Comparison of ENCODE assay signal across 8 cellular contexts in the genomic region with DNA sequence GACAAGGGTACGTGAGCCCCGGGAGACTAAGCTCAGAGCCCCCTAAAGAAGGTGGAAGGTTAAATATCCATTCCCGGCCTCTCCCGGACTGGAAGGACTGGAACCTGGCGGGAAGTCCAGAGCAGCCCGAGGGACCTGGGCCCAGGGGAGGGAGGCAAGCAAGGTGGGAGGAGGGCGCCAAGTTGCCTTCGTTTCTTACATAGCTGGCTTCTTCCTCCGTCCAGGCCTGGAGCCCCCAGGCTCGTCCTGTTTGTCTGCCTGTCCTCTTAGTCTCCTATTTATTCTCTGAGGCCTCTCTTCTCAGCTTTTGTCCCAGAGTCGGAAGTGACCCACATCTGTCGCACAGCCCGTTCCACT. TPM values are rescaled to one million over a fixed set of nuclear protein-coding genes. Genes with fewer than 3 reads are reported as not detected.
DNase-seq lines count a peak whose midpoint lies in the region; ATAC-seq and TF ChIP-seq lines count a peak whose summit lies in the region.

No MANE protein-coding gene starts in this region.

- H3K9me3 Mint-ChIP-seq in activated CD8-positive, alpha-beta T cell treated with anti-CD3 and anti-CD28 coated beads for 36 hours: no peaks in the 10 kb centered on the region

- peak overlapping the region; percentile 95 for H3K27ac Mint-ChIP-seq in activated CD8-positive, alpha-beta T cell treated with anti-CD3 and anti-CD28 coated beads for 36 hours

- POLR2A ChIA-PET in activated CD8-positive, alpha-beta T cell treated with anti-CD3 and anti-CD28 coated beads for 36 hours (lab: Charles Lee): interaction anchor here (0.6 to 9.0 kb wide), 22 partner anchors 9 to 774 kb away, joined by 3 to 80 read pairs (median 4); a partner anchor contains a TSS

- peaks cover 0 to 26% (median 14%) of the 10 kb centered on the region in 12 donors for H3K4me1 ChIP-seq in heart left ventricle
- peaks cover 0 to 31% (median 8%) of the 10 kb centered on the region in 3 donors for H3K4me1 ChIP-seq in gastroesophageal sphincter
- H3K4me1 ChIP-seq in skeletal muscle satellite cell (ENCODE audit: control insufficient read depth, insufficient read depth, low read length): peaks cover 16% of the 10 kb centered on the region

- H3K4me2 ChIP-seq in skeletal muscle satellite cell (ENCODE audit: low read length): peak overlapping the region; percentile 100

- peak overlapping the region; percentile 88 for H3K9ac ChIP-seq in skeletal muscle satellite cell (ENCODE audit: low read depth, low read length)

- TF ChIP-seq POLR2A in heart left ventricle (IDR thresholded peaks at IDR 0.05): no peak
- no peak for TF ChIP-seq POLR2A in gastroesophageal sphincter (IDR thresholded peaks at IDR 0.05)

- peak overlapping the region; percentile 73 to 94 (median 80) for H3K4me3 ChIP-seq in heart left ventricle
- H3K4me3 ChIP-seq in gastroesophageal sphincter: peak overlapping the region; percentile 59 to 94
- peak overlapping the region; percentile 98 for H3K4me3 ChIP-seq in skeletal muscle satellite cell (ENCODE audit: low read length)

- TF ChIP-seq EP300 in gastroesophageal sphincter (IDR thresholded peaks at IDR 0.05): no peak

- peak overlapping the region; percentile 93 for H3K4me3 Mint-ChIP-seq in activated CD8-positive, alpha-beta T cell treated with anti-CD3 and anti-CD28 coated beads for 36 hours

- TF ChIP-seq CTCF in heart left ventricle (IDR thresholded peaks at IDR 0.05): no peak
- TF ChIP-seq CTCF in activated CD8-positive, alpha-beta T cell treated with anti-CD3 and anti-CD28 coated beads for 36 hours (IDR thresholded peaks at IDR 0.05): no peak
- TF ChIP-seq CTCF in gastroesophageal sphincter (IDR thresholded peaks at IDR 0.05): no peak
- no peak for TF ChIP-seq CTCF in GM10266 (IDR thresholded peaks at IDR 0.05; ENCODE audit: control insufficient read depth, insufficient read depth, low read depth, missing control alignments)

- ATAC-seq in heart left ventricle (peak in 2 of 4 donors; percentile 1), left cardiac atrium (no peak), gastroesophageal sphincter (no peak)
- no peak for ATAC-seq in activated CD8-positive, alpha-beta T cell treated with anti-CD3 and anti-CD28 coated beads for 36 hours

- CTCF ChIA-PET in activated CD8-positive, alpha-beta T cell treated with anti-CD3 and anti-CD28 coated beads for 36 hours (lab: Charles Lee): interaction anchor here (1.1 to 11.2 kb wide), 9 partner anchors 8 to 124 kb away, joined by 3 to 345 read pairs (median 5); a partner anchor contains a TSS

- peak overlapping the region; percentile 77 to 96 (median 94) for H3K27ac ChIP-seq in heart left ventricle
- H3K27ac ChIP-seq in gastroesophageal sphincter: peak overlapping the region; percentile 62 to 97 (median 94)

- peaks cover 0 to 20% (median 0%) of the 10 kb centered on the region in 9 donors for H3K36me3 ChIP-seq in heart left ventricle
- H3K36me3 ChIP-seq in gastroesophageal sphincter: peaks cover 0 to 23% of the 10 kb centered on the region in 2 donors
- H3K36me3 ChIP-seq in skeletal muscle satellite cell (ENCODE audit: insufficient read depth, low read length): peaks cover 6% of the 10 kb centered on the region

- H3K36me3 Mint-ChIP-seq in activated CD8-positive, alpha-beta T cell treated with anti-CD3 and anti-CD28 coated beads for 36 hours (ENCODE audit: low read depth): peaks cover 34% of the 10 kb centered on the region

- WGBS in heart left ventricle, 4 donors: 26 to 43% (median 35%) methylated on average over 13 of the region's 13 CpGs
- WGBS in gastroesophageal sphincter (ENCODE audit: low coverage in 1 of 2), 2 donors: 25% methylated on average over 9 of the region's 13 CpGs; no CpG with 5 or more reads in 1 of the 2 donors

- H3K4me1 Mint-ChIP-seq in activated CD8-positive, alpha-beta T cell treated with anti-CD3 and anti-CD28 coated beads for 36 hours (ENCODE audit: low read depth): peaks cover 24% of the 10 kb centered on the region

- H3K27me3 Mint-ChIP-seq in activated CD8-positive, alpha-beta T cell treated with anti-CD3 and anti-CD28 coated beads for 36 hours: no peaks in the 10 kb centered on the region

- H3K27me3 ChIP-seq in heart left ventricle (no peaks in the 10 kb centered on the region), gastroesophageal sphincter (no peaks in the 10 kb centered on the region), skeletal muscle satellite cell (ENCODE audit: control insufficient read depth, insufficient read depth, low read length) (no peaks in the 10 kb centered on the region)

- intact Hi-C loops in heart left ventricle (cut with DNase I): loop anchor here in 8 of 10 donors (5.0 to 10.0 kb wide), 5 partner anchors 38 to 118 kb away; a partner anchor contains a TSS
- intact Hi-C loops in left cardiac atrium (cut with DNase I): loop anchor here in 1 of 2 donors (5.0 kb wide), 1 partner anchor 38 kb away; no protein-coding TSS in a partner anchor
- intact Hi-C loops in activated CD8-positive, alpha-beta T cell treated with anti-CD3 and anti-CD28 coated beads for 36 hours (cut with micrococcal nuclease): loop anchor here (5.0 kb wide), 1 partner anchor 83 kb away; no protein-coding TSS in a partner anchor

- H3K9me3 ChIP-seq in heart left ventricle: no peaks in the 10 kb centered on the region
- H3K9me3 ChIP-seq in gastroesophageal sphincter: no peaks in the 10 kb centered on the region
- no peaks in the 10 kb centered on the region for H3K9me3 ChIP-seq in skeletal muscle satellite cell (replicated peaks; ENCODE audit: low read length)

- DNase-seq in heart left ventricle (no peak), left cardiac atrium (no peak), NCI-H446 (lab: John Stamatoyannopoulos, UW) (no peak), GM10266 (ENCODE audit: extremely low spot score) (no peak), DMS114 treated with DMSO at 0.1 percent for 48 hours (lab: John Stamatoyannopoulos, UW; ENCODE audit: unreplicated experiment) (no peak)
- DNase-seq in activated CD8-positive, alpha-beta T cell treated with anti-CD3 and anti-CD28 coated beads for 36 hours: peak; percentile 34

RNA-seq across cellular contexts. Expression of a gene that starts 0.7 kb away (rescaled TPM):
- total RNA-seq in heart left ventricle: 10 to 100 TPM in 2 of 9 donors, 1 to 10 TPM in 7; 2.1 to 14.6 (median 3.9) TPM
- polyA plus RNA-seq in heart left ventricle: 1 to 10 TPM; 1.5 to 5.4 TPM
- total RNA-seq in left cardiac atrium: 10 to 100 TPM; 11.5 to 13.0 TPM
- total RNA-seq in activated CD8-positive, alpha-beta T cell treated with anti-CD3 and anti-CD28 coated beads for 36 hours: 10 to 100 TPM; 90.3 to 93.1 TPM
- 10 to 100 TPM in 3 of 4 donors, 1 to 10 TPM in 1; 9.2 to 14.9 (median 11.6) TPM for total RNA-seq in gastroesophageal sphincter
- 11.6 and 18.8 TPM in 2 replicates for total RNA-seq in skeletal muscle satellite cell (2012; rRNA removed)

RNA-seq across cellular contexts. Expression of a gene that starts 19.8 kb away (rescaled TPM):
- total RNA-seq in heart left ventricle (100 to 1,000 TPM in 2 of 9 donors, 10 to 100 TPM in 7; 55.1 to 117 (median 75.0) TPM), left cardiac atrium (10 to 100 TPM; 59.6 to 60.2 TPM), gastroesophageal sphincter (10 to 100 TPM; 58.0 to 81.6 (median 71.6) TPM)
- polyA plus RNA-seq in heart left ventricle: 100 to 1,000 TPM in 1 of 2 donors, 10 to 100 TPM in 1; 25.3 to 111 TPM
- total RNA-seq in activated CD8-positive, alpha-beta T cell treated with anti-CD3 and anti-CD28 coated beads for 36 hours: 10 to 100 TPM; 59.9 to 63.9 TPM
- 31.7 and 37.3 TPM in 2 replicates for total RNA-seq in skeletal muscle satellite cell (2012; rRNA removed)

RNA-seq across cellular contexts. Expression of a gene that starts 19.9 kb away (rescaled TPM):
- total RNA-seq in heart left ventricle: 1 to 10 TPM; 1.3 to 2.9 (median 2.1) TPM
- 1 to 10 TPM; 2.1 to 3.0 TPM for polyA plus RNA-seq in heart left ventricle
- total RNA-seq in left cardiac atrium: 1 to 10 TPM; 1.6 to 1.8 TPM
- total RNA-seq in activated CD8-positive, alpha-beta T cell treated with anti-CD3 and anti-CD28 coated beads for 36 hours: 1 to 10 TPM; 1.8 to 2.5 TPM
- total RNA-seq in gastroesophageal sphincter: 10 to 100 TPM in 1 of 4 donors, 1 to 10 TPM in 1, under 1 TPM in 1, not detected in 1; 0.81 to 10.4 (median 5.0) TPM
- 0.44 and 0.51 TPM in 2 replicates for total RNA-seq in skeletal muscle satellite cell (2012; rRNA removed)

RNA-seq across cellular contexts. Expression of a gene that starts 23.5 kb away (rescaled TPM):
- total RNA-seq in heart left ventricle (under 1 TPM in 3 of 9 donors, not detected in 6; 0.23 to 0.52 (median 0.25) TPM), left cardiac atrium (not detected), gastroesophageal sphincter (1 to 10 TPM in 1 of 4 donors, not detected in 3; 1.5 TPM)
- not detected for polyA plus RNA-seq in heart left ventricle
- total RNA-seq in activated CD8-positive, alpha-beta T cell treated with anti-CD3 and anti-CD28 coated beads for 36 hours: not detected
- not detected in 2 replicates for total RNA-seq in skeletal muscle satellite cell (2012; rRNA removed)

RNA-seq across cellular contexts. Expression of a gene that starts 35.6 kb away (rescaled TPM):
- 100 to 1,000 TPM in 5 of 9 donors, 10 to 100 TPM in 4; 58.5 to 247 (median 107) TPM for total RNA-seq in heart left ventricle
- 100 to 1,000 TPM in 1 of 2 donors, 10 to 100 TPM in 1; 43.3 to 276 TPM for polyA plus RNA-seq in heart left ventricle
- 100 to 1,000 TPM; 103 to 131 TPM for total RNA-seq in left cardiac atrium
- under 1 TPM; 0.56 to 0.69 TPM for total RNA-seq in activated CD8-positive, alpha-beta T cell treated with anti-CD3 and anti-CD28 coated beads for 36 hours
- total RNA-seq in gastroesophageal sphincter: under 1 TPM in 2 of 4 donors, not detected in 2; 0.27 to 0.67 TPM
- total RNA-seq in skeletal muscle satellite cell (2012; rRNA removed): 0.44 and 0.51 TPM in 2 replicates

Comparison
In these comparisons a context has a peak if more than half of its experiments do, and no peak if none do; other contexts are left out.
1. RNA of a gene that starts 0.7 kb away (total RNA-seq): 90.3 to 93.1 TPM in activated CD8-positive, alpha-beta T cell treated with anti-CD3 and anti-CD28 coated beads for 36 hours; 11.5 to 13.0 TPM in left cardiac atrium, 9.2 to 14.9 TPM in gastroesophageal sphincter and 2.1 to 14.6 TPM in heart left ventricle; every median in the first group is over 4 times any median in the second.
2. Peak in every context shown above with its lines, with median percentiles within 50 percentile points of each other: H3K4me3 ChIP-seq.